11 cellular contexts compared by ENCODE assay signal in the genomic region with DNA sequence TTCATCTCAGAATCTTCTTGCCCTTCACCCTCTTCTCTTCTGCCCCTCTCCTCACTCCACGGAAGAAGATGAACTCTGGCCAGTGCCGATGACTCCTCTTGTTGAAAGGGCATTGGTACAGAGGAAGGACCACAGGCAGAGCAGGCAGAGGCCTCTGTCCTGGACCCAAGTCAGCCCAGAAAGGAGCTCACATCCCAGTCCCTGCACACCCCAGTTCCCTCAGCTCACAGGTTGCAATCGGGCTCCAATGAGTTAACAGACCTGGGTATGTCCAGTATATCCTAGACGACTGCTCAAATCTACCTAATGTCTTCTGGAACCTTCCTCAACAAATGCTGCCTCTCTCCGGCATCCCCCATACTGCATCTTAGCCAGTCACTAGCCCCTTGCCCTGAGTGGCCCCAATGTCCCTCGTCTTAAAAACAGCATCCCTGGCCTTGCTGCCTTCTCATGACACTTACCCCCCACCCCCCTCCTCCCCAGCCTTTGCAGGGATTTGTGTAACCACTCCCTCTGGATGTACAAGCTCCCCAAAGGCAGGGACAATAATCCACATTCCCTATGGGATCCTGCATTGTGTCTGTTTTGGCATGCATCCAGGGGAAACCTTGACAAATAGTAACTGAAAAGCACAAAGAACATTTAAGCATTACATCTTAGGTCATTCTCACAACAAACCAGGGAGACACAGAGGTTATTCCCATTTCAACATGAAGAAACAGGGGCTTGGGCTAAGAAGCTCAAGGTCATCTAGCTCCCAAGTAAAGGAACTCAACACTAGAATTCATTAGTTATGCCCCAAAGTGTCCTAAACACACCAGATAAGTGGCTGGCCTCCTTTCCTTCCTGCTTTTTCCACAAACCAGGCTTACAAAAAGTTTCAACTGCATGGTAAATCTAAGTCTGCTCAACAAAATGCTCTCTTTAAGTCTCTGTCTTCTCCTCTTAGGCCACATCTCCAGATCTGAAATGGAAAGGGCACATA. TPM values are rescaled to one million over a fixed set of nuclear protein-coding genes. Genes with fewer than 3 reads are reported as not detected.
DNase-seq lines count a peak whose midpoint lies in the region; ATAC-seq, FAIRE-seq and TF ChIP-seq lines count a peak whose summit lies in the region.
"Had no signal": no experiment of that assay in that cellular context is flagged by ENCODE, and none has a peak within 500 bp of the region (broad histone marks: within the 10 kb centered on the region; RNA-seq: fewer than 3 reads in every experiment).

No MANE protein-coding gene starts in this region.

- H3K27me3 ChIP-seq in heart left ventricle (no peaks in the 10 kb centered on the region), fibroblast of lung (ENCODE audit: control insufficient read depth, insufficient read depth, low read length) (no peaks in the 10 kb centered on the region)

- H3K4me1 ChIP-seq in heart left ventricle (peaks cover 0 to 88% (median 35%) of the 10 kb centered on the region in 12 donors), fibroblast of lung (ENCODE audit: control insufficient read depth, extremely low read depth, insufficient read depth, low read length) (peaks cover 29% of the 10 kb centered on the region)

- TF ChIP-seq CTCF in heart left ventricle (IDR thresholded peaks at IDR 0.05) (no peak), fibroblast of lung (conservative IDR thresholded peaks at IDR 0.05 in 1 of 2, IDR thresholded peaks at IDR 0.05 in 1 of 2; ENCODE audit: low read depth in 1 of 2, low read length in 2 of 2) (no peak), type B pancreatic cell (conservative IDR thresholded peaks at IDR 0.05) (no peak)

- H4K20me1 ChIP-seq in fibroblast of lung (ENCODE audit: control insufficient read depth, extremely low read depth, insufficient read depth, low read length), result no peaks in the 10 kb centered on the region

- no peak for FAIRE-seq in GM12892 (lab: Jason Lieb, UNC)
- FAIRE-seq: D721Med, endometrium had no signal

- POLR2A ChIA-PET in T-cell (lab: Charles Lee), result interaction anchor here (0.5 to 0.7 kb wide), 3 partner anchors 38 to 55 kb away, joined by 3 to 6 read pairs (median 3); no protein-coding TSS in a partner anchor

- H3K4me1 Mint-ChIP-seq in T-cell, result peaks cover 77 to 85% (median 82%) of the 10 kb centered on the region in 3 donors
- H3K4me1 Mint-ChIP-seq in type B pancreatic cell (ENCODE audit: unreplicated experiment), result peaks cover 35% of the 10 kb centered on the region
- H3K4me1 Mint-ChIP-seq in stimulated activated naive B cell treated with anti-CD40 and anti-IgM and Interleukin-4, amounts not matched to agents 10 μg/mL and 1 μg/mL and 100 μg/mL, for 72 hours, result peaks cover 0 to 7% of the 10 kb centered on the region in 2 donors

- peak overlapping the region; percentile 34 for H3K4me2 ChIP-seq in fibroblast of lung (ENCODE audit: extremely low read depth, insufficient read depth, low read length)

- peaks cover 68% of the 10 kb centered on the region for H3K79me2 ChIP-seq in fibroblast of lung (ENCODE audit: control insufficient read depth, insufficient read depth, low read length)

- H3K36me3 ChIP-seq in heart left ventricle (no peaks in the 10 kb centered on the region), fibroblast of lung (ENCODE audit: control insufficient read depth, insufficient read depth, low read length) (no peaks in the 10 kb centered on the region)

- H3K9me3 Mint-ChIP-seq in T-cell (no peaks in the 10 kb centered on the region), type B pancreatic cell (no peaks in the 10 kb centered on the region)
- no peaks in the 10 kb centered on the region for H3K9me3 Mint-ChIP-seq in stimulated activated naive B cell treated with anti-CD40 and anti-IgM and Interleukin-4, amounts not matched to agents 10 μg/mL and 1 μg/mL and 100 μg/mL, for 72 hours

- H3K36me3 Mint-ChIP-seq in T-cell, result peaks cover 3% of the 10 kb centered on the region
- peaks cover 8% of the 10 kb centered on the region for H3K36me3 Mint-ChIP-seq in type B pancreatic cell
- no peaks in the 10 kb centered on the region for H3K36me3 Mint-ChIP-seq in stimulated activated naive B cell treated with anti-CD40 and anti-IgM and Interleukin-4, amounts not matched to agents 10 μg/mL and 1 μg/mL and 100 μg/mL, for 72 hours

- intact Hi-C loops in heart left ventricle (cut with DNase I) (loop anchor here in 1 of 10 donors (5.0 kb wide), 1 partner anchor 46 kb away; a partner anchor contains a TSS), Right ventricle myocardium superior (cut with DNase I) (no loop called here)

- H3K4me3 Mint-ChIP-seq in T-cell (no peak overlapping the region), type B pancreatic cell (no peak overlapping the region)
- no peak overlapping the region for H3K4me3 Mint-ChIP-seq in stimulated activated naive B cell treated with anti-CD40 and anti-IgM and Interleukin-4, amounts not matched to agents 10 μg/mL and 1 μg/mL and 100 μg/mL, for 72 hours

- H3K27me3 Mint-ChIP-seq in T-cell (no peaks in the 10 kb centered on the region), type B pancreatic cell (no peaks in the 10 kb centered on the region)
- no peaks in the 10 kb centered on the region for H3K27me3 Mint-ChIP-seq in stimulated activated naive B cell treated with anti-CD40 and anti-IgM and Interleukin-4, amounts not matched to agents 10 μg/mL and 1 μg/mL and 100 μg/mL, for 72 hours

- DNase-seq in heart left ventricle, result peak in 4 of 5 donors; percentile 23 to 48 (median 40)
- no peak for DNase-seq in Right ventricle myocardium superior
- no peak for DNase-seq in T-cell
- peak; percentile 25 to 28 for DNase-seq in fibroblast of lung (ENCODE audit: low read depth in 2 of 2)
- DNase-seq in type B pancreatic cell (ENCODE audit: extremely low spot score, unreplicated experiment), result no peak
- no peak for DNase-seq in stimulated activated naive B cell treated with anti-CD40 and anti-IgM and Interleukin-4, amounts not matched to agents 10 μg/mL and 1 μg/mL and 100 μg/mL, for 72 hours
- DNase-seq in GM12892 (ENCODE audit: insufficient read length), result no peak
- DNase-seq: NCI-H2081 treated with DMSO at 0.1 percent for 48 hours had no signal

- TF ChIP-seq POLR2A in heart left ventricle (IDR thresholded peaks at IDR 0.05), result no peak
- no peak for TF ChIP-seq POLR2A in GM12892 (IDR thresholded peaks at IDR 0.05; ENCODE audit: low read depth, low read length)

- H3K9me3 ChIP-seq in heart left ventricle, result no peaks in the 10 kb centered on the region
- no peaks in the 10 kb centered on the region for H3K9me3 ChIP-seq in fibroblast of lung (ENCODE audit: control insufficient read depth, insufficient read depth, low read depth, low read length)

- CTCF ChIA-PET in T-cell (lab: Charles Lee), result interaction anchor here in 1 of 2 donors (1.0 kb wide), 1 partner anchor 16 kb away, joined by 3 read pairs; no protein-coding TSS in a partner anchor

- peak overlapping the region; percentile 72 to 74 for H3K27ac Mint-ChIP-seq in T-cell
- peak overlapping the region; percentile 19 for H3K27ac Mint-ChIP-seq in type B pancreatic cell
- no peak overlapping the region for H3K27ac Mint-ChIP-seq in stimulated activated naive B cell treated with anti-CD40 and anti-IgM and Interleukin-4, amounts not matched to agents 10 μg/mL and 1 μg/mL and 100 μg/mL, for 72 hours

- peak in 3 of 4 donors; percentile 14 to 48 (median 24) for ATAC-seq in heart left ventricle
- no peak for ATAC-seq in Right ventricle myocardium superior (ENCODE audit: poor library complexity)
- ATAC-seq in T-cell (replicated peaks in 1 of 4), result no peak
- no peak for ATAC-seq in stimulated activated naive B cell treated with anti-CD40 and anti-IgM and Interleukin-4, amounts not matched to agents 10 μg/mL and 1 μg/mL and 100 μg/mL, for 72 hours (replicated peaks)
- ATAC-seq in HG03039 (IDR thresholded peaks at IDR 0.05; ENCODE audit: unreplicated experiment), result no peak

- H3K4me3 ChIP-seq in heart left ventricle (peak overlapping the region in 1 of 12 donors; percentile 11), fibroblast of lung (replicated peaks in 1 of 4; ENCODE audit: control extremely low read depth in 1 of 4, insufficient read depth in 1 of 4, low read depth in 3 of 4, low read length in 4 of 4) (no peak overlapping the region)

- no peak overlapping the region for H3K9ac ChIP-seq in fibroblast of lung (ENCODE audit: insufficient read depth, low read length)

- H3K27ac ChIP-seq in heart left ventricle, result peak overlapping the region in 10 of 12 donors; percentile 14 to 78 (median 47)
- H3K27ac ChIP-seq in fibroblast of lung (ENCODE audit: insufficient read depth, low read length), result peak overlapping the region; percentile 66

- no peak overlapping the region for H2AFZ ChIP-seq in fibroblast of lung (ENCODE audit: low read length)

- 64 to 75% (median 71%) methylated on average over 6 of the region's 6 CpGs for WGBS in heart left ventricle, 4 donors

RNA-seq across cellular contexts. Expression of a gene that starts 45.1 kb away (rescaled TPM):
- 1 to 10 TPM in 8 of 9 donors, under 1 TPM in 1; 0.53 to 4.5 (median 1.7) TPM for total RNA-seq in heart left ventricle
- 1 to 10 TPM; 1.0 to 1.2 TPM for polyA plus RNA-seq in heart left ventricle
- total RNA-seq in Right ventricle myocardium superior, result 1.5 TPM
- 10 to 100 TPM; 20.5 to 52.2 (median 25.6) TPM for total RNA-seq in T-cell
- 4.1 and 8.3 TPM in 2 replicates for total RNA-seq in fibroblast of lung
- polyA plus RNA-seq in fibroblast of lung, result 6.3 and 8.1 TPM in 2 replicates
- polyA plus RNA-seq in fibroblast of lung (2012), result 9.2 and 9.6 TPM in 2 replicates
- polyA minus RNA-seq in fibroblast of lung (ENCODE audit: low replicate concordance), result 19.2 and 33.8 TPM in 2 replicates
- 9.7 and 13.2 TPM in 2 replicates for total RNA-seq in type B pancreatic cell (ENCODE audit: low replicate concordance)
- polyA plus RNA-seq in GM12892 (2012; ENCODE audit: missing spikeins), result 7.1 TPM

Comparison
In these comparisons a context has a peak if more than half of its experiments do, and no peak if none do; other contexts are left out.
1. ATAC-seq: peak in heart left ventricle (3 of 4); none in Right ventricle myocardium superior (single experiment), T-cell (0 of 4), stimulated activated naive B cell treated with anti-CD40 and anti-IgM and Interleukin-4, amounts not matched to agents 10 μg/mL and 1 μg/mL and 100 μg/mL, for 72 hours (0 of 2) and HG03039 (single experiment).
2. DNase-seq: peak in heart left ventricle (4 of 5) and fibroblast of lung (2 of 2); none in Right ventricle myocardium superior (single experiment), T-cell (0 of 34), type B pancreatic cell (single experiment), stimulated activated naive B cell treated with anti-CD40 and anti-IgM and Interleukin-4, amounts not matched to agents 10 μg/mL and 1 μg/mL and 100 μg/mL, for 72 hours (single experiment) and GM12892 (single experiment).